8 cellular contexts compared by ENCODE assay signal in genomic region chr14:34554540-34555250, GRCh38. TPM values are rescaled to one million over a fixed set of nuclear protein-coding genes. Genes with fewer than 3 reads are reported as not detected.
DNase-seq lines count a peak whose midpoint lies in the region; ATAC-seq and TF ChIP-seq lines count a peak whose summit lies in the region.

No MANE protein-coding gene starts in this region.

- no peaks in the 10 kb centered on the region for H3K27me3 Mint-ChIP-seq in MCF 10A (ENCODE audit: insufficient read depth, unreplicated experiment)
- H3K27me3 Mint-ChIP-seq in natural killer cell (ENCODE audit: low read depth in 2 of 2), result no peaks in the 10 kb centered on the region

- no peaks in the 10 kb centered on the region for H3K9me3 Mint-ChIP-seq in MCF 10A (ENCODE audit: unreplicated experiment)
- no peaks in the 10 kb centered on the region for H3K9me3 Mint-ChIP-seq in natural killer cell

- TF ChIP-seq CTCF in MCF 10A (IDR thresholded peaks at IDR 0.05; ENCODE audit: unreplicated experiment) (no peak), natural killer cell (IDR thresholded peaks at IDR 0.05) (no peak)

- peak; percentile 26 for DNase-seq in AG08396 (ENCODE audit: low spot score)
- peak; percentile 30 for DNase-seq in HuH-7 (ENCODE audit: low spot score)
- peak; percentile 12 for DNase-seq in MCF 10A (ENCODE audit: unreplicated experiment)
- DNase-seq in natural killer cell, result no peak

- intact Hi-C loops in MCF 10A (cut with micrococcal nuclease) (loop anchor here (5.0 kb wide), 1 partner anchor 158 kb away; the partner anchor contains the start of gene CFL2), natural killer cell (cut with micrococcal nuclease) (no loop called here)

- TSS peak; percentile 87 for BruUV-seq in MCF 10A (replicated peaks; lab: Mats Ljungman, UMichigan)

- H3K27ac Mint-ChIP-seq in MCF 10A (ENCODE audit: low read depth, unreplicated experiment), result peak overlapping the region; percentile 44
- peak overlapping the region; percentile 65 to 69 for H3K27ac Mint-ChIP-seq in natural killer cell

- H3K36me3 Mint-ChIP-seq in MCF 10A (ENCODE audit: insufficient read depth, unreplicated experiment) (no peaks in the 10 kb centered on the region), natural killer cell (no peaks in the 10 kb centered on the region)

- ATAC-seq in natural killer cell (no peak), HG02840 (IDR thresholded peaks at IDR 0.05; ENCODE audit: low FRiP score, unreplicated experiment) (no peak), GM18868 (IDR thresholded peaks at IDR 0.05; ENCODE audit: unreplicated experiment) (no peak), GM18511 (IDR thresholded peaks at IDR 0.05; ENCODE audit: unreplicated experiment) (no peak), GM21360 (IDR thresholded peaks at IDR 0.05; ENCODE audit: unreplicated experiment) (no peak)

- CTCF ChIA-PET in MCF 10A (lab: Yijun Ruan, JAX), result interaction anchor here (0.6 kb wide), 1 partner anchor 486 kb away, joined by 3 read pairs; no protein-coding TSS in a partner anchor

- POLR2A ChIA-PET in MCF 10A (lab: Yijun Ruan, JAX), result interaction anchor here (0.6 to 2.1 kb wide), 6 partner anchors 15 to 546 kb away, joined by 3 to 14 read pairs (median 3); partner anchors contain the start of genes EAPP and SRP54

- H3K4me1 Mint-ChIP-seq in MCF 10A (ENCODE audit: insufficient read depth, unreplicated experiment) (peaks cover 10% of the 10 kb centered on the region), natural killer cell (peaks cover 13 to 15% of the 10 kb centered on the region in 2 donors)

- H3K4me3 Mint-ChIP-seq in MCF 10A (ENCODE audit: unreplicated experiment), result peak overlapping the region; percentile 62
- H3K4me3 Mint-ChIP-seq in natural killer cell, result peak overlapping the region; percentile 51

RNA-seq across cellular contexts. Expression of gene EAPP, which starts 15.2 kb away (rescaled TPM):
- total RNA-seq in MCF 10A (2022), result 31.5 and 38.9 TPM in 2 replicates
- total RNA-seq in natural killer cell, result 10 to 100 TPM; 70.5 to 96.6 (median 76.1) TPM
